1 cellular context compared by ENCODE assay signal in the genomic region with DNA sequence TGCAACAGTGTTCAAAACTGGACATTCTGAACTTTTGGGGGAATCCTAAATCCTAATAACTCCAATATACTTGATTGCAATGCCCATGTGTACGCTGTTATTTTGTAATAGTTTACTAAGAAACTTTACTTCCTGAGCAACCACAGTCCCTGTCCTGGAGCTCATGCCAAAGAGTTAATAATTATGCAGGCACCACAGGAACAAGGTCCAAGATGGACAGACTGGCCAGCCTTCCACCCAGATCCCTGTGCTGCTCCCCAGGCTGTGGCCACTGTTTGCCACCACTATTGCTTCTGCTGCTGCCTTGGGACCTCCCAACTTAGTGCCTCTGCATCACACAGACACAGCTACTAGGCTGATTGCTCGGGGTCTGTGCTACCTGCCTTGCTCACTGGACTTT.
TF ChIP-seq lines count a peak whose summit lies in the region.

No MANE protein-coding gene starts in this region.

TF ChIP-seq in liver, 16 proteins besides CTCF, POLR2A, EP300 and RAD21 (continued from another document):
- TF ChIP-seq ZBTB33 (IDR thresholded peaks at IDR 0.05) (no peak), FOXA2 (IDR thresholded peaks at IDR 0.05) (peak; percentile 30), HNF4G (IDR thresholded peaks at IDR 0.05) (peak; percentile 52), EGR1 (IDR thresholded peaks at IDR 0.05; ENCODE audit: low read depth in 2 of 2) (no peak)
- TF ChIP-seq, protein P1, sequence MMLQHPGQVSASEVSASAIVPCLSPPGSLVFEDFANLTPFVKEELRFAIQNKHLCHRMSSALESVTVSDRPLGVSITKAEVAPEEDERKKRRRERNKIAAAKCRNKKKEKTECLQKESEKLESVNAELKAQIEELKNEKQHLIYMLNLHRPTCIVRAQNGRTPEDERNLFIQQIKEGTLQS (IDR thresholded peaks at IDR 0.05), result no peak
